ENCODE assay signal across 8 cellular contexts in the genomic region with DNA sequence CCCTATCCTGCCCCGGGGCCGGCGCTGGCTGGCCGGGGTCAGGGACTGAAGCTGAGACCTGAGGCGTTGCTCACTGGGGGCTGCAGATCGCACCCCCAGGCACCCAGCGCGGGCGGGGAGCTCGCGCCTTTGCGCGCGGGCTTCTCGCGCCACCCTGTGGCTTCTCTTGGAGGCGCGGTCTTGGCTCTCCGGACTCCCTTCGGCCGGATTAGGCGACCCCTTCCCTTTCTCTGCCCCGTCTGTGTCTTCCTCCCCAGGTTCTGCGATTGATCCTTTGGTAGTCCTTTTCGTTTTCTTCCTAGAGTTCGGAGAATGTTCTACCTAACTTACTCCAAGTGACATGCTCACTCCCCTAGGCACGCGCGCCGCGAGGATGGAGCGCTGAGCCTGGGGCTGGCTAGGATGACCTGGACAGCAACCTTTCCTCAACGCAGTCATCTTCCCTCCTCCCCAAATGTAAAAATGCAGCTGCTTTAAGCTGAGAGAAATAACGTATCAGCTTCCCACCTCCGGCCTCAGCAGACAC. TPM values are rescaled to one million over a fixed set of nuclear protein-coding genes. Genes with fewer than 3 reads are reported as not detected.
DNase-seq lines count a peak whose midpoint lies in the region; ATAC-seq and TF ChIP-seq lines count a peak whose summit lies in the region.

No MANE protein-coding gene starts in this region.

- no peak overlapping the region for H3K27ac Mint-ChIP-seq in naive B cell

- peaks cover 12 to 15% (median 15%) of the 10 kb centered on the region in 3 donors for H3K4me1 Mint-ChIP-seq in naive B cell

- peak; percentile 63 for DNase-seq in AG08395 (ENCODE audit: low spot score)
- peak; percentile 64 for DNase-seq in NCI-H510A treated with DMSO at 0.1 percent for 48 hours (lab: John Stamatoyannopoulos, UW)
- DNase-seq in activated T-cell treated with anti-CD3 and anti-CD28 coated beads for 24 hours (ENCODE audit: low read depth) = peak; percentile 51
- DNase-seq in naive B cell = peak; percentile 39
- peak; percentile 40 for DNase-seq in stomach

- H3K36me3 Mint-ChIP-seq in naive B cell = no peaks in the 10 kb centered on the region

- peaks cover 24 to 32% (median 31%) of the 10 kb centered on the region in 4 donors for H3K4me1 ChIP-seq in stomach

- H3K27ac ChIP-seq in stomach = peak overlapping the region in 1 of 5 donors; percentile 49

- H3K27me3 ChIP-seq in stomach = peaks cover 21 to 91% (median 56%) of the 10 kb centered on the region in 3 donors

- H3K4me3 Mint-ChIP-seq in naive B cell = peak overlapping the region; percentile 51 to 88 (median 78)

- intact Hi-C loops in stomach (cut with DNase I; ENCODE audit: low total_unique reads) = no loop called here

- TF ChIP-seq CTCF in stomach (IDR thresholded peaks at IDR 0.05) = peak in 5 of 7 experiments; percentile 63 to 76 (median 72)

- no peak for TF ChIP-seq POLR2A in stomach (IDR thresholded peaks at IDR 0.05)

- no peaks in the 10 kb centered on the region for H3K36me3 ChIP-seq in stomach

- TF ChIP-seq EP300 in stomach (IDR thresholded peaks at IDR 0.05) = no peak

- peaks cover 52 to 76% (median 76%) of the 10 kb centered on the region in 3 donors for H3K27me3 Mint-ChIP-seq in naive B cell

- no peaks in the 10 kb centered on the region for H3K9me3 ChIP-seq in stomach

- 1 to 4% (median 2%) methylated on average over 23 to 35 of the region's 35 CpGs for WGBS in stomach, 5 donors

- peak overlapping the region; percentile 27 to 41 (median 32) for H3K4me3 ChIP-seq in stomach

- ATAC-seq in GM18907 (IDR thresholded peaks at IDR 0.05; ENCODE audit: unreplicated experiment) = peak; percentile 54
- peak; percentile 34 for ATAC-seq in esophagus mucosa
- peak; percentile 64 to 68 for ATAC-seq in naive B cell (ENCODE audit: low read depth in 2 of 2)
- ATAC-seq in GM21447 (IDR thresholded peaks at IDR 0.05; ENCODE audit: unreplicated experiment) = no peak

- H3K9me3 Mint-ChIP-seq in naive B cell = no peaks in the 10 kb centered on the region

RNA-seq across cellular contexts. Expression of a gene that starts 0.5 kb away (rescaled TPM):
- total RNA-seq in esophagus mucosa = 0.16 TPM
- not detected for polyA plus RNA-seq in naive B cell (ENCODE audit: low read depth in 6 of 6)
- total RNA-seq in stomach = under 1 TPM in 2 of 5 donors, not detected in 3; 0.87 to 0.92 TPM
- 1 to 10 TPM in 1 of 3 donors, under 1 TPM in 2; 0.23 to 1.2 (median 1.00) TPM for polyA plus RNA-seq in stomach

RNA-seq across cellular contexts. Expression of a gene that starts 1.3 kb away (rescaled TPM):
- total RNA-seq in esophagus mucosa = not detected
- polyA plus RNA-seq in naive B cell (ENCODE audit: low read depth in 6 of 6) = not detected
- total RNA-seq in stomach = under 1 TPM in 2 of 5 donors, not detected in 3; 0.18 to 0.29 TPM
- polyA plus RNA-seq in stomach = under 1 TPM; 0.15 to 0.75 (median 0.33) TPM

RNA-seq across cellular contexts. Expression of a gene that starts 33.3 kb away (rescaled TPM):
- total RNA-seq in esophagus mucosa (1.6 TPM), stomach (10 to 100 TPM in 1 of 5 donors, 1 to 10 TPM in 4; 2.3 to 16.3 (median 3.5) TPM)
- polyA plus RNA-seq in naive B cell (ENCODE audit: low read depth in 6 of 6) (under 1 TPM in 3 of 6 donors, not detected in 3; 0.11 to 0.85 (median 0.27) TPM), stomach (1 to 10 TPM; 1.2 to 1.7 (median 1.5) TPM)

RNA-seq across cellular contexts. Expression of a gene that starts 43.5 kb away (rescaled TPM):
- 1.4 TPM for total RNA-seq in esophagus mucosa
- polyA plus RNA-seq in naive B cell (ENCODE audit: low read depth in 6 of 6) = 1 to 10 TPM in 1 of 6 donors, under 1 TPM in 4, not detected in 1; 0.26 to 1.2 (median 0.31) TPM
- total RNA-seq in stomach = 10 to 100 TPM in 2 of 5 donors, under 1 TPM in 1, not detected in 2; 0.73 to 19.9 (median 11.6) TPM
- 1 to 10 TPM in 2 of 3 donors, under 1 TPM in 1; 0.61 to 1.6 (median 1.4) TPM for polyA plus RNA-seq in stomach
